Comparison of ENCODE assay signal across 9 cellular contexts in the genomic region with DNA sequence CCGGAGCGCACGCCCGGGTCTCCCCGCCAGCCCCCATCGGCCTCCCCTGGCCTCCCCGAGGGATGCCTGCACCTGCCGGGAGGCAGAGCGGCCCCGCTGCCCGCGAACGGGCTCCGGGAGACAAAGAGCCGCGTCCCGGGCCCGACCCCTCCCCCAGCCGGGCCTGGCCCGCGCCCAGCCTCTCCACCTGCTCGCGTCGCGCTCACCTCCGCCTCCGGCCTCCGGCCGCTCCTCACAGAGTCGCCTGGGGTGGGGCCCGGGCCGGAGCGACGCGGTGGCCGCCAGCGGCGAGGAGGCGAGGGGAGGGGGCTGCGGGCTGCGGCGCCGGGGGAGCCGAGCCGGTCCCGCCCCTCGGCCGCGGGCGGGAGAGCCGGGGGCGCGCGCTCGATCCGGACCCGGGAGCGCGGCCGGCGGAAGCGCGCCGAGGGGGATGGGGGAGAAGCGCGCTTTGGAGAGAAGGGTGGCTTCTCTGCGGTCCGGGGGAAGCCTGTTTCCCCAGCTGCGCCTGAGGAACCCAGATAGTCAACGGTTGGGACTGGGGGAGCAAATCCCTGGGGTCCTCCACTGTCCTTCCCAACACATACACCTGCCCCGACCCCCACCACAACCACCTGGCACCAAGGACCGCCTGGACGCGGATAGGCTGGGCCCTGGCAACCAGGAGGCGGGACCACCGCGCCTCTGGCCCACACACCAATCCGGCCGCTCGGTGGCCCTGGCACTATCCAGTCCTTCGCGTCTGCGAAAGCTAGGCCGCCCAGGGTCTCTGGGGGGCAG. TPM values are rescaled to one million over a fixed set of nuclear protein-coding genes. Genes with fewer than 3 reads are reported as not detected.
A peak's percentile ranks its signal among the peaks of the same experiment; 100 is the strongest.
DNase-seq lines count a peak whose midpoint lies in the region; ATAC-seq, FAIRE-seq and TF ChIP-seq lines count a peak whose summit lies in the region.
"Had no signal": no experiment of that assay in that cellular context is flagged by ENCODE, and none has a peak within 500 bp of the region (broad histone marks: within the 10 kb centered on the region; RNA-seq: fewer than 3 reads in every experiment).

PRR36 (minus strand) TSS at position 311 of the 777 bp plus-strand sequence. CDS start 701 bp downstream, outside the sequence.

- peak within 1 kb of the TSS; percentile 52 for H2AFZ ChIP-seq in hepatocyte

- H3K9me2 ChIP-seq in hepatocyte (replicated peaks; ENCODE audit: insufficient read depth): no peaks in the 10 kb centered on the region

- peak within 1 kb of the TSS; percentile 91 for H3K4me2 ChIP-seq in hepatocyte

- H3K36me3 Mint-ChIP-seq in stimulated activated effector memory CD8-positive, alpha-beta T cell treated with anti-CD3 and anti-CD28 coated beads, Interleukin-12 subunit alpha, Interleukin-12 subunit beta, amount 100 ng/mL, for 72 hours: no peaks in the 10 kb centered on the region

- peaks cover 17% of the 10 kb centered on the region for H3K4me1 Mint-ChIP-seq in stimulated activated effector memory CD8-positive, alpha-beta T cell treated with anti-CD3 and anti-CD28 coated beads, Interleukin-12 subunit alpha, Interleukin-12 subunit beta, amount 100 ng/mL, for 72 hours

- H3K27ac Mint-ChIP-seq in stimulated activated effector memory CD8-positive, alpha-beta T cell treated with anti-CD3 and anti-CD28 coated beads, Interleukin-12 subunit alpha, Interleukin-12 subunit beta, amount 100 ng/mL, for 72 hours: no peak within 1 kb of the TSS

- H3K9me3 Mint-ChIP-seq in stimulated activated effector memory CD8-positive, alpha-beta T cell treated with anti-CD3 and anti-CD28 coated beads, Interleukin-12 subunit alpha, Interleukin-12 subunit beta, amount 100 ng/mL, for 72 hours: peaks cover 2% of the 10 kb centered on the region

- H3K9me3 ChIP-seq in WERI-Rb-1 (ENCODE audit: severe bottlenecking) (no peaks in the 10 kb centered on the region), hepatocyte (ENCODE audit: low read depth) (no peaks in the 10 kb centered on the region)

- H4K20me1 ChIP-seq in hepatocyte (ENCODE audit: insufficient read depth, poor library complexity, severe bottlenecking): no peaks in the 10 kb centered on the region

- H3K4me1 ChIP-seq in hepatocyte (ENCODE audit: insufficient read depth): peaks cover 4% of the 10 kb centered on the region

- TF ChIP-seq CTCF in D721Med (IDR thresholded peaks at IDR 0.05; ENCODE audit: insufficient read depth, missing control alignments) (no peak), WERI-Rb-1 (IDR thresholded peaks at IDR 0.05; ENCODE audit: low read depth, low read length) (no peak; the same call in 1 of the 2 replicates), hepatocyte (IDR thresholded peaks at IDR 0.05; ENCODE audit: poor library complexity) (no peak)

- no peak for FAIRE-seq in D721Med (lab: Jason Lieb, UNC)
- FAIRE-seq: frontal cortex had no signal

- peak within 1 kb of the TSS; percentile 90 for H3K27ac ChIP-seq in WERI-Rb-1
- no peak within 1 kb of the TSS for H3K27ac ChIP-seq in hepatocyte

- H3K27me3 ChIP-seq in WERI-Rb-1 (ENCODE audit: insufficient read depth, low read depth, severe bottlenecking): no peaks in the 10 kb centered on the region
- H3K27me3 ChIP-seq in hepatocyte: peaks cover 17% of the 10 kb centered on the region

- H3K4me3 Mint-ChIP-seq in stimulated activated effector memory CD8-positive, alpha-beta T cell treated with anti-CD3 and anti-CD28 coated beads, Interleukin-12 subunit alpha, Interleukin-12 subunit beta, amount 100 ng/mL, for 72 hours: peak within 1 kb of the TSS; percentile 53

- H3K4me3 ChIP-seq in WERI-Rb-1 (ENCODE audit: low read depth, low read length) (peak within 1 kb of the TSS; percentile 82), hepatocyte (peak within 1 kb of the TSS; percentile 27)

- H3K79me2 ChIP-seq in hepatocyte: no peaks in the 10 kb centered on the region

- peaks cover 30% of the 10 kb centered on the region for H3K36me3 ChIP-seq in WERI-Rb-1
- H3K36me3 ChIP-seq in hepatocyte (replicated peaks; ENCODE audit: insufficient read depth, low read depth): no peaks in the 10 kb centered on the region

- ATAC-seq in stimulated activated effector memory CD8-positive, alpha-beta T cell treated with anti-CD3 and anti-CD28 coated beads, Interleukin-12 subunit alpha, Interleukin-12 subunit beta, amount 100 ng/mL, for 72 hours: no peak

- WGBS in hepatocyte (ENCODE audit: low lambda C conversion rate, missing lambda C conversion rate): 3% methylated on average over 33 of the region's 84 CpGs

- DNase-seq in D721Med (ENCODE audit: insufficient read length, low spot score) (peak; percentile 77), NCI-H1105 treated with DMSO at 0.1 percent for 48 hours (lab: John Stamatoyannopoulos, UW) (peak; percentile 91), WERI-Rb-1 (peak; percentile 90), hepatocyte (ENCODE audit: low spot score) (peak; percentile 76), mucosa of gallbladder (ENCODE audit: low spot score) (no peak), GM19240 (ENCODE audit: insufficient read length, low spot score) (no peak)
- DNase-seq in stimulated activated effector memory CD8-positive, alpha-beta T cell treated with anti-CD3 and anti-CD28 coated beads, Interleukin-12 subunit alpha, Interleukin-12 subunit beta, amount 100 ng/mL, for 72 hours (ENCODE audit: low spot score in 2 of 2): no peak
- no peak for DNase-seq in central memory CD4-positive, alpha-beta T cell

RNA-seq across cellular contexts. Expression of gene PRR36, which starts in this region (rescaled TPM):
- total RNA-seq in hepatocyte (0.40 and 1.00 TPM in 2 replicates), mucosa of gallbladder (1.6 TPM)
- 2.5 and 5.4 TPM in 2 replicates for polyA plus RNA-seq in hepatocyte

Comparison
In these comparisons a context has a peak if more than half of its experiments do, and no peak if none do; other contexts are left out.
1. DNase-seq: peak in D721Med (single experiment), NCI-H1105 treated with DMSO at 0.1 percent for 48 hours (single experiment), WERI-Rb-1 (single experiment) and hepatocyte (single experiment); none in stimulated activated effector memory CD8-positive, alpha-beta T cell treated with anti-CD3 and anti-CD28 coated beads, Interleukin-12 subunit alpha, Interleukin-12 subunit beta, amount 100 ng/mL, for 72 hours (0 of 2), mucosa of gallbladder (single experiment), GM19240 (single experiment) and central memory CD4-positive, alpha-beta T cell (single experiment).